8 cellular contexts compared by ENCODE assay signal in the genomic region with DNA sequence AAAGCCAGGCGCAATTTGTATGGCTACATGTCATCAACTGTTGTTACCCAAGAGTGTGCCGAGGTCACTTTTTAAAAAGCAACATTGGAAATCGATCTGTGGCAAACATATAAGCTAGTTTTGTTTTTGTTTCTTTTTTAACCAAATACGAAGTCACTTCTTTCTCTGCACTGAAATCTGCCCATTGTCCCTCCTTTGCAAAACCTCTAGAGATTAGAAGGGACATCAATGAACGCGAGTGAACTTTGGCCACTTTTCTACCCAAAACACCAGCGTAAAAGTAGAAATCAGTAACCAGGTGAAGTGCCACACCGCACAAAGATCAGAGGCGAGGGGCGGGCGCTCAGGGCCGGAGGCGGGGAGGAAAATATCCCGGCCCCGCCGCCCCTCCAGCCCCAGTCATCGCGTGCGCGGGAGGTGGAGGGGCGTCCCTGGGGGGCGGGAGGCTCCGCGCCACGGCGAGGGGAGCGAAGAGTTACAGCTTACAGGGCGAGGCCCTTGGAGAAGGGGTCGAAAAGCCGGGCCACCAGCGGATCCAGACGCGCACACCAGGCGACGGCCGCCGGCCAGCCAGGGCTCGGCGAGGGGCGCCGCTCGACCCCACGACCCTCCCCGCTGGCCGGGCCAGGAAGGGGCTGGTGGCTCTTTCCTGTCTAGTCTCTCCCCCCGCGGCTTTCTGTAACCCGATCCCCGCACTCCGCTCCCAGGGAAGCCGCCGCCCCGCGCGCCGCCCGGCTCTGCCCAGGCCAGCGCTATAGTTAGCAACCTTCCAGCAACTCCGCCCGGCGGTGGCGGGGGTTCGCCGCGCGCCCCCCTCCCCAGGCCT. TPM values are rescaled to one million over a fixed set of nuclear protein-coding genes. Genes with fewer than 3 reads are reported as not detected.
A peak's percentile ranks its signal among the peaks of the same experiment; 100 is the strongest.
DNase-seq lines count a peak whose midpoint lies in the region; ATAC-seq and TF ChIP-seq lines count a peak whose summit lies in the region.

No MANE protein-coding gene starts in this region.

- H3K9me3 ChIP-seq in ovary, result no peaks in the 10 kb centered on the region

- no peaks in the 10 kb centered on the region for H3K9me3 Mint-ChIP-seq in type B pancreatic cell

- H3K27me3 ChIP-seq in ovary, result no peaks in the 10 kb centered on the region

- peak overlapping the region; percentile 92 for H3K4me3 Mint-ChIP-seq in type B pancreatic cell

- peak; percentile 49 for ATAC-seq in HG02642 (IDR thresholded peaks at IDR 0.05; ENCODE audit: poor library complexity, unreplicated experiment)
- no peak for ATAC-seq in GM18520 (IDR thresholded peaks at IDR 0.05; ENCODE audit: unreplicated experiment)

- no peaks in the 10 kb centered on the region for H3K36me3 ChIP-seq in ovary

- intact Hi-C loops in ovary (cut with DNase I), result loop anchor here in 2 of 4 donors (5.0 to 10.0 kb wide), 2 partner anchors 88 to 175 kb away; no protein-coding TSS in a partner anchor

- no peaks in the 10 kb centered on the region for H3K27me3 Mint-ChIP-seq in type B pancreatic cell

- peaks cover 3% of the 10 kb centered on the region for H3K36me3 Mint-ChIP-seq in type B pancreatic cell

- TF ChIP-seq CTCF in AG10803 (conservative IDR thresholded peaks at IDR 0.05; ENCODE audit: low read length), result no peak
- no peak for TF ChIP-seq CTCF in ovary (IDR thresholded peaks at IDR 0.05)
- no peak for TF ChIP-seq CTCF in type B pancreatic cell (conservative IDR thresholded peaks at IDR 0.05)

- peak overlapping the region; percentile 40 to 98 for H3K27ac ChIP-seq in ovary

- DNase-seq in AG10803 (ENCODE audit: low read depth), result peak; percentile 71
- peak; percentile 82 for DNase-seq in RPMI7951 (ENCODE audit: low read depth)
- peak; percentile 67 for DNase-seq in activated naive CD4-positive, alpha-beta T cell treated with Interleukin-2 at 50 U/mL for 16 hours
- peak; percentile 14 for DNase-seq in germinal center (ENCODE audit: low spot score)
- DNase-seq in ovary, result peak; percentile 77 to 85 (median 82)
- peak; percentile 83 for DNase-seq in type B pancreatic cell (ENCODE audit: extremely low spot score, unreplicated experiment)

- peak; percentile 30 for TF ChIP-seq POLR2A in ovary (IDR thresholded peaks at IDR 0.05)

- H3K4me3 ChIP-seq in AG10803 (ENCODE audit: low read length) (peak overlapping the region; percentile 79), ovary (peak overlapping the region; percentile 94)

- peak overlapping the region; percentile 88 for H3K27ac Mint-ChIP-seq in type B pancreatic cell

- H3K4me1 ChIP-seq in ovary (ENCODE audit: insufficient read depth), result peaks cover 7% of the 10 kb centered on the region

- peaks cover 20% of the 10 kb centered on the region for H3K4me1 Mint-ChIP-seq in type B pancreatic cell (ENCODE audit: unreplicated experiment)

- TF ChIP-seq EP300 in ovary (IDR thresholded peaks at IDR 0.05), result no peak

- WGBS in ovary, 3 donors, result 0 to 1% (median 1%) methylated on average over 34 to 66 of the region's 66 CpGs

RNA-seq across cellular contexts. Expression of a gene that starts 1.0 kb away (rescaled TPM):
- 58.4 and 82.7 TPM in 2 replicates for total RNA-seq in RPMI7951 (2014; rRNA removed; shearing (Covaris generic))
- total RNA-seq in ovary, result 10 to 100 TPM; 67.5 to 91.9 (median 73.8) TPM
- 10 to 100 TPM; 50.7 to 89.4 TPM for polyA plus RNA-seq in ovary
- 73.7 and 94.0 TPM in 2 replicates for total RNA-seq in type B pancreatic cell (ENCODE audit: low replicate concordance)

Comparison
In these comparisons a context has a peak if more than half of its experiments do, and no peak if none do; other contexts are left out.
1. DNase-seq: peak in every context shown above with its lines; median percentile 83 in type B pancreatic cell; 82 in RPMI7951; 82 in ovary; 71 in AG10803; 67 in activated naive CD4-positive, alpha-beta T cell treated with Interleukin-2 at 50 U/mL for 16 hours; 14 in germinal center.